In genomic region chr4:45518832-45519231, GRCh38 we compare ENCODE assay signal across 18 cellular contexts.
DNase-seq lines count a peak whose midpoint lies in the region; ATAC-seq and TF ChIP-seq lines count a peak whose summit lies in the region.
"Had no signal": no experiment of that assay in that cellular context is flagged by ENCODE, and none has a peak within 500 bp of the region (broad histone marks: within the 10 kb centered on the region; RNA-seq: fewer than 3 reads in every experiment).

No MANE protein-coding gene starts in this region.

- H3K4me3 ChIP-seq in mesendoderm (ENCODE audit: low read length) (no peak overlapping the region), MM.1S (ENCODE audit: low read length) (no peak overlapping the region), suprapubic skin (no peak overlapping the region)
- H3K4me3 ChIP-seq: A549, GM23248 had no signal

- no peak for TF ChIP-seq POLR2A in suprapubic skin (IDR thresholded peaks at IDR 0.05)

- H2BK120ac ChIP-seq in mesendoderm (ENCODE audit: low read depth, low read length): no peak overlapping the region

- H3K79me2 ChIP-seq in mesendoderm (ENCODE audit: control insufficient read depth, insufficient read depth, low read length) (no peaks in the 10 kb centered on the region), MM.1S (ENCODE audit: low read length) (no peaks in the 10 kb centered on the region)

- POLR2A ChIA-PET in WTC11 (lab: Charles Lee): no interaction called here

- H3K9ac ChIP-seq in mesendoderm (ENCODE audit: low read length): no peak overlapping the region
- no peak overlapping the region for H3K9ac ChIP-seq in MM.1S (ENCODE audit: low read length)
- H3K9ac ChIP-seq: GM23248 had no signal

- H3K9me2 ChIP-seq in MM.1S (replicated peaks; ENCODE audit: insufficient read depth, low read length): no peaks in the 10 kb centered on the region

- TF ChIP-seq EP300 in suprapubic skin (IDR thresholded peaks at IDR 0.05): no peak

- H3K36me3 ChIP-seq in mesendoderm (ENCODE audit: control insufficient read depth, insufficient read depth, low read length) (no peaks in the 10 kb centered on the region), MM.1S (replicated peaks; ENCODE audit: insufficient read depth, low read length) (no peaks in the 10 kb centered on the region), suprapubic skin (no peaks in the 10 kb centered on the region)
- H3K36me3 ChIP-seq: BE2C had no signal

- H3K79me1 ChIP-seq in mesendoderm (ENCODE audit: low read length): no peaks in the 10 kb centered on the region

- peak; percentile 79 for ATAC-seq in WTC11
- ATAC-seq in GM21786 (IDR thresholded peaks at IDR 0.05; ENCODE audit: unreplicated experiment): no peak
- ATAC-seq: A549; CD8-positive, alpha-beta T cell had no signal

- H3F3A ChIP-seq in MM.1S (ENCODE audit: insufficient read depth, low read length): no peaks in the 10 kb centered on the region

- CTCF ChIA-PET in WTC11 (lab: Charles Lee): interaction anchor here (0.8 to 1.1 kb wide), 3 partner anchors 215 to 531 kb away, joined by 3 read pairs; no protein-coding TSS in a partner anchor

- H4K20me1 ChIP-seq in MM.1S (ENCODE audit: insufficient read depth, low read length): no peaks in the 10 kb centered on the region

- H3K56ac ChIP-seq in mesendoderm (ENCODE audit: low read length): no peak overlapping the region

- no peaks in the 10 kb centered on the region for H3K27me3 Mint-ChIP-seq in WTC11 (ENCODE audit: low read depth)

- H3K4me3 Mint-ChIP-seq in WTC11: no peak overlapping the region
- H3K4me3 Mint-ChIP-seq: CD14-positive monocyte; CD8-positive, alpha-beta T cell; HFFc6 had no signal

- no peak overlapping the region for H2BK5ac ChIP-seq in mesendoderm (ENCODE audit: low read length)

- no peaks in the 10 kb centered on the region for H3K4me1 Mint-ChIP-seq in WTC11
- H3K4me1 Mint-ChIP-seq: CD14-positive monocyte had no signal

- H3K9me3 Mint-ChIP-seq in WTC11: peaks cover 22% of the 10 kb centered on the region

- H4K8ac ChIP-seq in mesendoderm (ENCODE audit: low read depth, low read length): no peak overlapping the region

- peaks cover 2% of the 10 kb centered on the region; the same call in 1 of the 2 replicates for H3K36me3 Mint-ChIP-seq in WTC11
- H3K36me3 Mint-ChIP-seq: CD14-positive monocyte; CD8-positive, alpha-beta T cell had no signal

- no peak overlapping the region for H2BK15ac ChIP-seq in mesendoderm (replicated peaks; ENCODE audit: low read depth)

- H3K27ac ChIP-seq in mesendoderm (ENCODE audit: low read depth, low read length) (no peak overlapping the region), MM.1S (ENCODE audit: low read length) (no peak overlapping the region), suprapubic skin (no peak overlapping the region)
- H3K27ac ChIP-seq: A549, GM23248, HL-60 had no signal

- no peaks in the 10 kb centered on the region for H3K9me3 ChIP-seq in MM.1S (replicated peaks; ENCODE audit: insufficient read depth, low read length)
- no peaks in the 10 kb centered on the region for H3K9me3 ChIP-seq in suprapubic skin
- H3K9me3 ChIP-seq: A549, BE2C, Caco-2 had no signal

- no peak overlapping the region for H3K23ac ChIP-seq in mesendoderm (ENCODE audit: low read length)

- H3K18ac ChIP-seq in mesendoderm (ENCODE audit: low read length): no peak overlapping the region

- no peaks in the 10 kb centered on the region for H3K27me3 ChIP-seq in mesendoderm (ENCODE audit: insufficient read depth, low read length, poor library complexity)
- H3K27me3 ChIP-seq in MM.1S (replicated peaks; ENCODE audit: insufficient read depth, low read length): no peaks in the 10 kb centered on the region
- no peaks in the 10 kb centered on the region for H3K27me3 ChIP-seq in suprapubic skin
- H3K27me3 ChIP-seq: BE2C had no signal

- H2AK5ac ChIP-seq in mesendoderm (ENCODE audit: low read length): no peak overlapping the region

- no peak overlapping the region for H4K5ac ChIP-seq in mesendoderm (ENCODE audit: low read length)

- H3K4me2 ChIP-seq in mesendoderm (ENCODE audit: low read length) (no peak overlapping the region), MM.1S (ENCODE audit: low read depth, low read length) (no peak overlapping the region)
- H3K4me2 ChIP-seq: A549 had no signal

- H3K4ac ChIP-seq in mesendoderm (ENCODE audit: low read depth, low read length): no peak overlapping the region

- DNase-seq in HT-29 (ENCODE audit: low spot score): peak; percentile 3
- DNase-seq in WTC11 (ENCODE audit: low spot score): peak; percentile 20
- DNase-seq in mesendoderm: peak; percentile 1
- DNase-seq in MM.1S: no peak
- DNase-seq in suprapubic skin (ENCODE audit: low spot score in 2 of 2): no peak
- DNase-seq: BE2C; Caco-2; CD8-positive, alpha-beta T cell; DND-41; GDM1; GM23248; HCEC 1CT; HFFc6; KBM-7 had no signal

- H3K4me1 ChIP-seq in mesendoderm (ENCODE audit: control insufficient read depth, low read depth, low read length) (no peaks in the 10 kb centered on the region), MM.1S (ENCODE audit: low read length) (no peaks in the 10 kb centered on the region), suprapubic skin (no peaks in the 10 kb centered on the region)
- H3K4me1 ChIP-seq: A549, BE2C, Caco-2 had no signal

- TF ChIP-seq CTCF in WTC11 (IDR thresholded peaks at IDR 0.05): no peak
- TF ChIP-seq CTCF in MM.1S (IDR thresholded peaks at IDR 0.05; ENCODE audit: low read length): no peak
- no peak for TF ChIP-seq CTCF in suprapubic skin (IDR thresholded peaks at IDR 0.05)

- no peak overlapping the region for H3K27ac Mint-ChIP-seq in WTC11
- H3K27ac Mint-ChIP-seq: CD8-positive, alpha-beta T cell; HFFc6 had no signal

- WGBS in mesendoderm (ENCODE audit: extremely low coverage, insufficient coverage, low lambda C conversion rate): no CpG with 5 or more reads among the region's 6 CpGs
- 91% methylated on average over 6 of the region's 6 CpGs for WGBS in suprapubic skin

- H2AFZ ChIP-seq in MM.1S (ENCODE audit: low read length): no peak overlapping the region
- H2AFZ ChIP-seq: GM23248 had no signal

TF ChIP-seq in WTC11, 78 proteins besides CTCF, POLR2A, EP300 and RAD21:
- TF ChIP-seq FOXJ3 (CRISPR knock-in tag; IDR thresholded peaks at IDR 0.05; ENCODE audit: borderline replicate concordance) (no peak), JUN (CRISPR knock-in tag; IDR thresholded peaks at IDR 0.05) (no peak), ZBTB21 (CRISPR knock-in tag; IDR thresholded peaks at IDR 0.05; ENCODE audit: borderline replicate concordance) (no peak), NR1H2 (CRISPR knock-in tag; IDR thresholded peaks at IDR 0.05) (no peak), ELF4 (CRISPR knock-in tag; IDR thresholded peaks at IDR 0.05; ENCODE audit: low read depth) (no peak), ETV6 (CRISPR knock-in tag; IDR thresholded peaks at IDR 0.05) (no peak), HMGXB4 (CRISPR knock-in tag; IDR thresholded peaks at IDR 0.05) (no peak), NR2C2 (CRISPR knock-in tag; IDR thresholded peaks at IDR 0.05) (no peak), AFF4 (CRISPR knock-in tag; IDR thresholded peaks at IDR 0.05; ENCODE audit: borderline replicate concordance) (no peak), ATF1 (CRISPR knock-in tag; IDR thresholded peaks at IDR 0.05) (no peak), MXD4 (CRISPR knock-in tag; IDR thresholded peaks at IDR 0.05; ENCODE audit: borderline replicate concordance) (no peak), PRRX2 (CRISPR knock-in tag; IDR thresholded peaks at IDR 0.05) (no peak)

Comparison
In these comparisons a context has a peak if more than half of its experiments do, and no peak if none do; other contexts are left out.
1. DNase-seq: peak in HT-29 (single experiment), WTC11 (single experiment) and mesendoderm (single experiment); none in MM.1S (single experiment) and suprapubic skin (0 of 2).